ENCODE assay signal across 8 cellular contexts in the genomic region with DNA sequence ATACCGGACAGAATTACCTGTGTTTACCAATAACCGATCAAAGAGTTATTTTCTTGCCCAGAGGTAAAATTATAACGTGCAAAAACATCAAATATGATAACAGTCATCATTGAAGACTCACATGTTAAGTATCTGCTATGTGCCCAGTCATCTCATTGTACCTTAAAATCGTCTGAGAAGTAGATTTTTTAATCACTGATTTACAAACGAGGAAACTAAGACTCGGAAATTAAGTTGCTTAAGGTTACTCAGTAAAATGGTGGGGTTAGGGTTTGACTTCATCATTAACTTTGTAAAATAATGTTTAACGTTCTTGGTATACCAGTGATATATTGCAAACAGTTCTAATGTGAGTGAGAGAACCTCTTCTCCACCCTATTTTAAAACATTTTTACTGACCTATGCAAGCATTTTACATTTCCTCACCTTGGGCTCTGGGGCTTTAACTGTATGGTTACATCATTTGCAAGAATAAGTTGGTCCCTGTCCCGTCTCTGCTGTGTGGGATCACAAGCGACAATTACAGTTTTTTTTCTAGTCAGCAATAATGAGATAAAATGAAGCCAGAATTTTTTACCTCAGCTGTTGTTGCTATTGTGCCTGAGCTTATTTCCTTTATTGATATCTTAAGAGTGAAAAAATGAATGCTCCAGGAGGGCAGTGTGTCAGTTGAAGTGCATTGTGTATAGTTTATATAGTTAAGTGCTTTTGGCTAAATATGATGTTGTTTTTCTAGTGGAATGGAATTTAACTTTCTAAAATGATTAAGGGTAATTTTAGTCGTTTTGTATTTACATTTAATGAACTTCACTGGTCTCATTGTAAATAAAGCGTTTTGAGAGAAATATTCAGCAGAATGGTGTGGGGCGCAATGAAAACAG. TPM values are rescaled to one million over a fixed set of nuclear protein-coding genes. Genes with fewer than 3 reads are reported as not detected.
DNase-seq lines count a peak whose midpoint lies in the region; ATAC-seq and TF ChIP-seq lines count a peak whose summit lies in the region.

No MANE protein-coding gene starts in this region.

- H3K4me3 ChIP-seq in DND-41 (ENCODE audit: low read depth in 1 of 2, low read length in 2 of 2) (peak overlapping the region; percentile 53 to 65), MG63 (peak overlapping the region; percentile 61), mucosa of stomach (ENCODE audit: low read length) (peak overlapping the region; percentile 98)

- TF ChIP-seq CTCF in DND-41 (IDR thresholded peaks at IDR 0.05; ENCODE audit: borderline replicate concordance, extremely low read depth, low read length, poor library complexity, severe bottlenecking) = no peak

- peak overlapping the region; percentile 96 for H3K4me3 Mint-ChIP-seq in central memory CD8-positive, alpha-beta T cell

- no peaks in the 10 kb centered on the region for H3K27me3 Mint-ChIP-seq in central memory CD8-positive, alpha-beta T cell

- H3K9ac ChIP-seq in DND-41 (ENCODE audit: low read depth, low read length) (peak overlapping the region; percentile 87), mucosa of stomach (ENCODE audit: low read length) (peak overlapping the region; percentile 99)

- H3K9me3 Mint-ChIP-seq in central memory CD8-positive, alpha-beta T cell = no peaks in the 10 kb centered on the region

- H3K36me3 Mint-ChIP-seq in central memory CD8-positive, alpha-beta T cell (ENCODE audit: insufficient read depth) = peaks cover 28% of the 10 kb centered on the region

- DNase-seq in DND-41 (no peak), MG63 (no peak), MV-4-11 (lab: John Stamatoyannopoulos, UW) (no peak), NCI-H1417 treated with DMSO at 0.1 percent for 48 hours (lab: John Stamatoyannopoulos, UW) (no peak)
- no peak for DNase-seq in central memory CD8-positive, alpha-beta T cell (ENCODE audit: low spot score in 2 of 2)

- peaks cover 15% of the 10 kb centered on the region; the same call in 1 of the 2 replicates for H4K20me1 ChIP-seq in DND-41 (ENCODE audit: insufficient read depth, low read length)

- H3K79me2 ChIP-seq in DND-41 (ENCODE audit: insufficient read depth, low read length) = peaks cover 77% of the 10 kb centered on the region

- H2AFZ ChIP-seq in DND-41 (ENCODE audit: low read depth, low read length) = peak overlapping the region; percentile 82; the same call in 1 of the 2 replicates

- H3K27ac ChIP-seq in DND-41 (ENCODE audit: low read length) = peak overlapping the region; percentile 88

- H3K4me1 Mint-ChIP-seq in central memory CD8-positive, alpha-beta T cell = peaks cover 40% of the 10 kb centered on the region

- H3K4me2 ChIP-seq in DND-41 (ENCODE audit: insufficient read depth, low read length) = peak overlapping the region; percentile 70

- peak overlapping the region; percentile 98 for H3K27ac Mint-ChIP-seq in central memory CD8-positive, alpha-beta T cell (ENCODE audit: low read depth)

- H3K27me3 ChIP-seq in DND-41 (ENCODE audit: insufficient read depth, low read length, poor library complexity) (no peaks in the 10 kb centered on the region), MG63 (no peaks in the 10 kb centered on the region), mucosa of stomach (ENCODE audit: control insufficient read depth, insufficient read depth, low read length) (no peaks in the 10 kb centered on the region)

- peaks cover 39% of the 10 kb centered on the region for H3K4me1 ChIP-seq in DND-41 (ENCODE audit: insufficient read depth, low read length)
- H3K4me1 ChIP-seq in mucosa of stomach (ENCODE audit: control insufficient read depth, insufficient read depth, low read length) = peaks cover 5% of the 10 kb centered on the region

- H3K9me3 ChIP-seq in DND-41 (ENCODE audit: insufficient read depth, low read length, severe bottlenecking) (no peaks in the 10 kb centered on the region), MG63 (no peaks in the 10 kb centered on the region), mucosa of stomach (ENCODE audit: control insufficient read depth, low read length) (no peaks in the 10 kb centered on the region)

- H3K36me3 ChIP-seq in DND-41 (ENCODE audit: insufficient read depth, low read length) = no peaks in the 10 kb centered on the region; the same call in 1 of the 2 replicates
- peaks cover 3% of the 10 kb centered on the region for H3K36me3 ChIP-seq in MG63
- H3K36me3 ChIP-seq in mucosa of stomach (ENCODE audit: control insufficient read depth, insufficient read depth, low read length) = no peaks in the 10 kb centered on the region

- ATAC-seq in DND-41 (ENCODE audit: insufficient read depth, low read depth) (no peak), GM21619 (IDR thresholded peaks at IDR 0.05; ENCODE audit: unreplicated experiment) (no peak), HG03139 (IDR thresholded peaks at IDR 0.05; ENCODE audit: unreplicated experiment) (no peak)
- ATAC-seq in central memory CD8-positive, alpha-beta T cell (replicated peaks; ENCODE audit: extremely low read depth, poor library complexity, severe bottlenecking) = no peak

RNA-seq across cellular contexts. Expression of a gene that starts 2.7 kb away (rescaled TPM):
- 2.5 and 10.6 TPM in 2 replicates for total RNA-seq in MG63 (2014; rRNA removed; shearing (Covaris generic); ENCODE audit: low replicate concordance)

RNA-seq across cellular contexts. Expression of a gene that starts 45.3 kb away (rescaled TPM):
- total RNA-seq in MG63 (2014; rRNA removed; shearing (Covaris generic); ENCODE audit: low replicate concordance) = 65.9 and 75.5 TPM in 2 replicates
